ENCODE assay signal across 8 cellular contexts in the genomic region with DNA sequence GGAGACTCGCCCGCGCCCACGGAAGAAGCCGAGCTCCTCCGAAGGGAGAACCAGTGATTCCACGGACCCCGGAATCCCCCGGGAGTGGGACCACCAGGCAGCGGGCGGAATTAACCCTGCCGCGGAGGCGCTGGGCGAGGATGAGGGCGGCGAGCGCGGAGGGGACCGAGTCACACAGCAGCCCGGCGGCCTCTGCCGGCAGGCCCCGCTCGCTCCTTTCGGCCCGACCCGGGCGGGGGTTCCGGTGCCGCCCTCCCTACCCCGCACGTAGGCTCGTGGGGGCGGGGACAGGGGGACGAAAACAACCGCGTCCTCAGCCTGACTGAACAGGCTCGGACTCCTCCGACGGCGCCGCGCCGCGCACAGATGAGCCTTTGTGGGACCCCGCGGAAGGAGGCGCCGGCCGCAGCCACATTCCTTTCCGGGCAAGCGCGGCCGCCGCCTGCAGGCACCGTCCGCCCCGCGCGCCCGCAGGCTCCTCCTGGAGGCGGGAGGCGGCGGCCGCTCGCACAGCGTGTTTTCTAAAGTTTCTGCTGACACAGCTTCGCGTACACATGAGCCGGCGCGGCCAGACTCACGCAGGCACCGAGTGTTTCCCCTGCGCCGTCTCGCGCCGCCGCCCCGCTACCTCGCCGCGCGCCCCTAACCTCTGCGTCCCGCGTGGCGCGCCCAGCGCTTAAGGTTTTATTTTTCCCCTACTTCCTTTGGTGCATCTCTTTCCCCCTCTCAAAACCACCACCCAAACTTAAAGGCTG.
DNase-seq lines count a peak whose midpoint lies in the region; ATAC-seq and TF ChIP-seq lines count a peak whose summit lies in the region.

No MANE protein-coding gene starts in this region.

- WGBS in stomach, 5 donors = 0 to 1% (median 0%) methylated on average over 40 to 92 of the region's 92 CpGs

- H3K27ac ChIP-seq in RWPE1 (peak overlapping the region; percentile 100), stomach (peak overlapping the region; percentile 92 to 100 (median 99))

- peak; percentile 33 for TF ChIP-seq CTCF in RWPE1 (conservative IDR thresholded peaks at IDR 0.05; ENCODE audit: low read depth)
- TF ChIP-seq CTCF in neural crest cell (conservative IDR thresholded peaks at IDR 0.05) = peak; percentile 46
- TF ChIP-seq CTCF in stomach (IDR thresholded peaks at IDR 0.05) = peak in 3 of 7 experiments; percentile 25 to 61 (median 27)

- peak overlapping the region; percentile 99 for H3K27ac Mint-ChIP-seq in neural crest cell (ENCODE audit: unreplicated experiment)

- H3K9ac ChIP-seq in ES-I3 (ENCODE audit: low read depth, low read length) = peak overlapping the region; percentile 100

- POLR2A ChIA-PET in RWPE1 (lab: Yijun Ruan, JAX; ENCODE audit: low non-redundant PET) = interaction anchor here (1.7 kb wide), 1 partner anchor 32 kb away, joined by 3 read pairs; no protein-coding TSS in a partner anchor

- peak overlapping the region; percentile 98 for H3K4me3 Mint-ChIP-seq in neural crest cell

- H3K9me3 Mint-ChIP-seq in neural crest cell = peaks cover 4% of the 10 kb centered on the region

- H3K36me3 Mint-ChIP-seq in neural crest cell (ENCODE audit: low read depth) = no peaks in the 10 kb centered on the region

- H3K36me3 ChIP-seq in ES-I3 (ENCODE audit: insufficient read depth, low read length) = no peaks in the 10 kb centered on the region
- H3K36me3 ChIP-seq in stomach = no peaks in the 10 kb centered on the region

- peak in 2 of 4 donors; percentile 53 to 88 for TF ChIP-seq POLR2A in stomach (IDR thresholded peaks at IDR 0.05)

- ATAC-seq in GM21786 (IDR thresholded peaks at IDR 0.05; ENCODE audit: unreplicated experiment) = peak; percentile 69

- no peaks in the 10 kb centered on the region for H3K27me3 Mint-ChIP-seq in neural crest cell (ENCODE audit: low read depth)

- peaks cover 39% of the 10 kb centered on the region for H3K4me1 Mint-ChIP-seq in neural crest cell

- no peaks in the 10 kb centered on the region for H3K27me3 ChIP-seq in stomach

- H3K9me3 ChIP-seq in ES-I3 (ENCODE audit: control insufficient read depth, insufficient read depth, low read length) (no peaks in the 10 kb centered on the region), stomach (peaks cover 0 to 5% (median 0%) of the 10 kb centered on the region in 4 donors)

- TF ChIP-seq EP300 in stomach (IDR thresholded peaks at IDR 0.05) = no peak

- intact Hi-C loops in stomach (cut with DNase I; ENCODE audit: low total_unique reads) = loop anchor here (10.0 kb wide), 1 partner anchor 237 kb away; no protein-coding TSS in a partner anchor

- peaks cover 10% of the 10 kb centered on the region; the same call in 1 of the 2 replicates for H3K4me1 ChIP-seq in ES-I3 (ENCODE audit: insufficient read depth, low read length)
- H3K4me1 ChIP-seq in stomach = peaks cover 9 to 57% (median 38%) of the 10 kb centered on the region in 4 donors

- DNase-seq in KG1 (lab: John Stamatoyannopoulos, UW) (peak; percentile 86), RWPE1 (ENCODE audit: low spot score) (peak; percentile 80), fibroblast of the conjunctiva (ENCODE audit: low read depth) (peak; percentile 81), neural crest cell (ENCODE audit: low read depth, low spot score) (peak; percentile 75), stomach (peak; percentile 90)
- DNase-seq in activated effector memory CD4-positive, alpha-beta T cell treated with anti-CD3 and anti-CD28 coated beads, Interleukin-2, amount 50 U/mL, for 16 hours = peak; percentile 96

- CTCF ChIA-PET in RWPE1 (lab: Yijun Ruan, JAX) = interaction anchor here (0.6 to 0.9 kb wide), 8 partner anchors 159 to 457 kb away, joined by 3 to 6 read pairs (median 4); no protein-coding TSS in a partner anchor

- peak overlapping the region; percentile 56 to 86 (median 70) for H3K4me3 ChIP-seq in stomach

Comparison
In these comparisons a context has a peak if more than half of its experiments do, and no peak if none do; other contexts are left out.
1. Peak in every context shown above with its lines: DNase-seq, ATAC-seq, H3K4me3 ChIP-seq and H3K27ac ChIP-seq.